Comparison of ENCODE assay signal across 9 cellular contexts in the genomic region with DNA sequence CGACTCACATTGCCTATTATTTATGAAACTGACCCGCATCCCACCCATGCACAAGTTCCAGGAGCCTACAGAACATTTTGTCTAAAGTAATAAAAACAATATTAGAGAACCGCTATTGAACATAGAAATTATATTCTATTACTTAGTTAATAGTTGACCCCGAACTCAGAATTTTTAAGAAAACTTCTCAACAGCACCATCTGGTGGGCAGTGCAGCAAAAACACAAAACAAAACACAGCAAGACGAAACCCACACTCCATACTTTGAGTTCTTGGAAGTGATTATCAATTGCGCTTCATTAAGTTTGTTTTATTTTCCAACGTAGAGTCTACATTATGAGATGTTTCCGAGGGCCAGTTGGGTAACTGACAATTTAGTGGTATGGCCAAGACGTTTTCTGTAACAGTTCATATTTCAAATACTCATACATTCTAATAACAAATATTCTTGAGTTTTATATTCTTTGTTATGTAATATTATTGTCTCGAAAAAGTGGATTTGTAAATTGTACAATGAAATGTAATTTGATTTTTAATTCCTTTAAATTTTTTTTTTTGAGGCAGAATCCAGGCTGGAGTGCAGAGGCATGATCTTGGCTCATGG. TPM values are rescaled to one million over a fixed set of nuclear protein-coding genes. Genes with fewer than 3 reads are reported as not detected.
DNase-seq lines count a peak whose midpoint lies in the region; ATAC-seq and TF ChIP-seq lines count a peak whose summit lies in the region.
"Had no signal": no experiment of that assay in that cellular context is flagged by ENCODE, and none has a peak within 500 bp of the region (broad histone marks: within the 10 kb centered on the region; RNA-seq: fewer than 3 reads in every experiment).

No MANE protein-coding gene starts in this region.

- no peaks in the 10 kb centered on the region for H3K36me3 ChIP-seq in endodermal cell (ENCODE audit: control insufficient read depth, insufficient read depth, low read length)
- H3K36me3 ChIP-seq: BLaER1 had no signal

- no peaks in the 10 kb centered on the region for H3K9me3 Mint-ChIP-seq in endodermal cell
- H3K9me3 Mint-ChIP-seq in nephron, result no peaks in the 10 kb centered on the region

- H3K4me3 ChIP-seq in endodermal cell (ENCODE audit: low read length), result no peak overlapping the region
- H3K4me3 ChIP-seq: BLaER1 had no signal

- no peak overlapping the region for H3K27ac ChIP-seq in endodermal cell (ENCODE audit: low read depth, low read length)
- H3K27ac ChIP-seq: BLaER1 had no signal

- H3K27me3 ChIP-seq in endodermal cell (ENCODE audit: control insufficient read depth, insufficient read depth, low read length, poor library complexity, severe bottlenecking), result peaks cover 4% of the 10 kb centered on the region
- H3K27me3 ChIP-seq: BLaER1 had no signal

- TF ChIP-seq RAD21 in Ishikawa (IDR thresholded peaks at IDR 0.05; ENCODE audit: low read depth), result peak; percentile 75

- 47% methylated on average over 8 of the region's 10 CpGs; no CpG with 5 or more reads in 1 of the 2 experiments for WGBS in endodermal cell (ENCODE audit: insufficient coverage in 1 of 2, insufficient read length in 1 of 2), 2 experiments

- peaks cover 11% of the 10 kb centered on the region for H3K4me1 Mint-ChIP-seq in endodermal cell
- peaks cover 16% of the 10 kb centered on the region for H3K4me1 Mint-ChIP-seq in nephron

- H3K9me3 ChIP-seq in endodermal cell (ENCODE audit: control insufficient read depth, low read length), result no peaks in the 10 kb centered on the region
- H3K9me3 ChIP-seq: BLaER1 had no signal

- H3K27ac Mint-ChIP-seq in endodermal cell (no peak overlapping the region), nephron (peak overlapping the region; percentile 31 to 58 (median 42))

- ATAC-seq in GM21423 (IDR thresholded peaks at IDR 0.05; ENCODE audit: unreplicated experiment), result no peak
- ATAC-seq in HG02610 (IDR thresholded peaks at IDR 0.05; ENCODE audit: unreplicated experiment), result no peak

- H3K36me3 Mint-ChIP-seq in endodermal cell (ENCODE audit: low read depth) (no peaks in the 10 kb centered on the region), nephron (ENCODE audit: low read depth) (no peaks in the 10 kb centered on the region)

- H3K9ac ChIP-seq in endodermal cell (ENCODE audit: extremely low read depth, low read length, poor library complexity, severe bottlenecking), result no peak overlapping the region

- no peaks in the 10 kb centered on the region for H3K27me3 Mint-ChIP-seq in endodermal cell (ENCODE audit: insufficient read depth)
- no peaks in the 10 kb centered on the region for H3K27me3 Mint-ChIP-seq in nephron (ENCODE audit: low read depth)

- H3K4me3 Mint-ChIP-seq in endodermal cell (no peak overlapping the region), nephron (no peak overlapping the region)

- DNase-seq in DMS79 treated with DMSO at 0.1 percent for 48 hours (lab: John Stamatoyannopoulos, UW), result peak; percentile 60
- no peak for DNase-seq in DMS79 (lab: John Stamatoyannopoulos, UW)
- peak; percentile 31 for DNase-seq in RKO (ENCODE audit: low spot score)
- DNase-seq in endodermal cell, result peak; percentile 81

- peaks cover 13% of the 10 kb centered on the region for H3K4me1 ChIP-seq in endodermal cell (ENCODE audit: control insufficient read depth, insufficient read depth, low read length)

- no peak for TF ChIP-seq EP300 in Ishikawa (IDR thresholded peaks at IDR 0.05; ENCODE audit: borderline replicate concordance)

- TF ChIP-seq CTCF in endodermal cell (conservative IDR thresholded peaks at IDR 0.05) (peak; percentile 84), nephron (IDR thresholded peaks at IDR 0.05; ENCODE audit: unreplicated experiment in 3 of 3) (peak; percentile 70 to 73 (median 72))

TF ChIP-seq in Ishikawa, 13 proteins besides CTCF, POLR2A, EP300 and RAD21:
- TF ChIP-seq NFIC (IDR thresholded peaks at IDR 0.05) (no peak), TAF1 (IDR thresholded peaks at IDR 0.05; ENCODE audit: low read depth) (no peak), TEAD4 (IDR thresholded peaks at IDR 0.05) (no peak), EGR1 (IDR thresholded peaks at IDR 0.05) (no peak)
- TF ChIP-seq, protein P1, sequence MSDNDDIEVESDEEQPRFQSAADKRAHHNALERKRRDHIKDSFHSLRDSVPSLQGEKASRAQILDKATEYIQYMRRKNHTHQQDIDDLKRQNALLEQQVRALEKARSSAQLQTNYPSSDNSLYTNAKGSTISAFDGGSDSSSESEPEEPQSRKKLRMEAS (IDR thresholded peaks at IDR 0.05), result no peak
- TF ChIP-seq, protein P2, sequence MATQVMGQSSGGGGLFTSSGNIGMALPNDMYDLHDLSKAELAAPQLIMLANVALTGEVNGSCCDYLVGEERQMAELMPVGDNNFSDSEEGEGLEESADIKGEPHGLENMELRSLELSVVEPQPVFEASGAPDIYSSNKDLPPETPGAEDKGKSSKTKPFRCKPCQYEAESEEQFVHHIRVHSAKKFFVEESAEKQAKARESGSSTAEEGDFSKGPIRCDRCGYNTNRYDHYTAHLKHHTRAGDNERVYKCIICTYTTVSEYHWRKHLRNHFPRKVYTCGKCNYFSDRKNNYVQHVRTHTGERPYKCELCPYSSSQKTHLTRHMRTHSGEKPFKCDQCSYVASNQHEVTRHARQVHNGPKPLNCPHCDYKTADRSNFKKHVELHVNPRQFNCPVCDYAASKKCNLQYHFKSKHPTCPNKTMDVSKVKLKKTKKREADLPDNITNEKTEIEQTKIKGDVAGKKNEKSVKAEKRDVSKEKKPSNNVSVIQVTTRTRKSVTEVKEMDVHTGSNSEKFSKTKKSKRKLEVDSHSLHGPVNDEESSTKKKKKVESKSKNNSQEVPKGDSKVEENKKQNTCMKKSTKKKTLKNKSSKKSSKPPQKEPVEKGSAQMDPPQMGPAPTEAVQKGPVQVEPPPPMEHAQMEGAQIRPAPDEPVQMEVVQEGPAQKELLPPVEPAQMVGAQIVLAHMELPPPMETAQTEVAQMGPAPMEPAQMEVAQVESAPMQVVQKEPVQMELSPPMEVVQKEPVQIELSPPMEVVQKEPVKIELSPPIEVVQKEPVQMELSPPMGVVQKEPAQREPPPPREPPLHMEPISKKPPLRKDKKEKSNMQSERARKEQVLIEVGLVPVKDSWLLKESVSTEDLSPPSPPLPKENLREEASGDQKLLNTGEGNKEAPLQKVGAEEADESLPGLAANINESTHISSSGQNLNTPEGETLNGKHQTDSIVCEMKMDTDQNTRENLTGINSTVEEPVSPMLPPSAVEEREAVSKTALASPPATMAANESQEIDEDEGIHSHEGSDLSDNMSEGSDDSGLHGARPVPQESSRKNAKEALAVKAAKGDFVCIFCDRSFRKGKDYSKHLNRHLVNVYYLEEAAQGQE (IDR thresholded peaks at IDR 0.05; ENCODE audit: low read depth), result no peak
- TF ChIP-seq, protein P3, sequence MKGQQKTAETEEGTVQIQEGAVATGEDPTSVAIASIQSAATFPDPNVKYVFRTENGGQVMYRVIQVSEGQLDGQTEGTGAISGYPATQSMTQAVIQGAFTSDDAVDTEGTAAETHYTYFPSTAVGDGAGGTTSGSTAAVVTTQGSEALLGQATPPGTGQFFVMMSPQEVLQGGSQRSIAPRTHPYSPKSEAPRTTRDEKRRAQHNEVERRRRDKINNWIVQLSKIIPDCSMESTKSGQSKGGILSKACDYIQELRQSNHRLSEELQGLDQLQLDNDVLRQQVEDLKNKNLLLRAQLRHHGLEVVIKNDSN (IDR thresholded peaks at IDR 0.05), result no peak

RNA-seq across cellular contexts. Expression of a gene that starts 24.0 kb away (rescaled TPM):
- total RNA-seq in endodermal cell, result 1 to 10 TPM in 1 of 2 donors, under 1 TPM in 1; 0.88 to 5.0 TPM
- 5.9 TPM for polyA plus RNA-seq in endodermal cell (2013, experiment 1 of 2)
- polyA plus RNA-seq in endodermal cell (2013, experiment 2 of 2), result 4.8 TPM
